In the genomic region with DNA sequence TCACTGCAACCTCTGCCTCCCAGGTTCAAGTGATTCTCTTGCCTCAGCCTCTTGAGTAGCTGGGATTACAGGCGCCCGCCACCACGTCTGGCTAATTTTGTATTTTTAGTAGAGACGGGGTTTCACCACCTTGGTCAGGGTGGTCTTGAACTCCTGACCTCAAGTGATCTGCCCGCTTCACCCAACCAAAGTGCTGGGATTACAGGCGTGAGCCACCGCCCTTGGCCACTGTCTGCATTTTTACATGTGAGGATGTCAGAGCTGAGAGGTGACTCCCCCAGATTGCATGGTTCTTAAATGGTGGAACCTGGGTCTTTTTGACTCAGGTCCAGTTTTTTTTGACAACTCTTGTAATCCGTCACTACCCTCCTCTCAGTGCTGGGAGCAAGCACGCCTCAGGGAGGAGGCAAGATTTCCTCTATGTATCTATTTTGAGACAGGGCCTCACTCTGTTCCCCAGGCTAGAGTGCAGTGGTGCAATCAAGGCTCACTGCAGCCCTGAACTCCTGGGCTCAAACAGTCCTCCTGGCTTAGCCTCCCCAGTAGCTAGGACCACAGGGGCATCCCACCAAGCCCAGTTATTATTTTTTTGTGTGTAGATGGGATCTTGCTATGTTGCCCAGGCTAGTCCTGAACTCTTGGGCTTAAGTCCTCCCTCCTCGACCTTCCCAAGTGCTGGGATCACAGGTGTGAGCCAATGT, we compare ENCODE assay signal across 1 cellular context.
TF ChIP-seq lines count a peak whose summit lies in the region.

No MANE protein-coding gene starts in this region.

TF ChIP-seq in GM12878, 131 proteins besides CTCF, POLR2A, EP300 and RAD21:
- no peak for TF ChIP-seq SMAD5 (IDR thresholded peaks at IDR 0.05; ENCODE audit: low read depth)
- TF ChIP-seq ZNF274 (IDR thresholded peaks at IDR 0.05; ENCODE audit: insufficient read depth, insufficient read length), result no peak
- no peak for TF ChIP-seq CHD4 (IDR thresholded peaks at IDR 0.05)
- TF ChIP-seq, protein P1, sequence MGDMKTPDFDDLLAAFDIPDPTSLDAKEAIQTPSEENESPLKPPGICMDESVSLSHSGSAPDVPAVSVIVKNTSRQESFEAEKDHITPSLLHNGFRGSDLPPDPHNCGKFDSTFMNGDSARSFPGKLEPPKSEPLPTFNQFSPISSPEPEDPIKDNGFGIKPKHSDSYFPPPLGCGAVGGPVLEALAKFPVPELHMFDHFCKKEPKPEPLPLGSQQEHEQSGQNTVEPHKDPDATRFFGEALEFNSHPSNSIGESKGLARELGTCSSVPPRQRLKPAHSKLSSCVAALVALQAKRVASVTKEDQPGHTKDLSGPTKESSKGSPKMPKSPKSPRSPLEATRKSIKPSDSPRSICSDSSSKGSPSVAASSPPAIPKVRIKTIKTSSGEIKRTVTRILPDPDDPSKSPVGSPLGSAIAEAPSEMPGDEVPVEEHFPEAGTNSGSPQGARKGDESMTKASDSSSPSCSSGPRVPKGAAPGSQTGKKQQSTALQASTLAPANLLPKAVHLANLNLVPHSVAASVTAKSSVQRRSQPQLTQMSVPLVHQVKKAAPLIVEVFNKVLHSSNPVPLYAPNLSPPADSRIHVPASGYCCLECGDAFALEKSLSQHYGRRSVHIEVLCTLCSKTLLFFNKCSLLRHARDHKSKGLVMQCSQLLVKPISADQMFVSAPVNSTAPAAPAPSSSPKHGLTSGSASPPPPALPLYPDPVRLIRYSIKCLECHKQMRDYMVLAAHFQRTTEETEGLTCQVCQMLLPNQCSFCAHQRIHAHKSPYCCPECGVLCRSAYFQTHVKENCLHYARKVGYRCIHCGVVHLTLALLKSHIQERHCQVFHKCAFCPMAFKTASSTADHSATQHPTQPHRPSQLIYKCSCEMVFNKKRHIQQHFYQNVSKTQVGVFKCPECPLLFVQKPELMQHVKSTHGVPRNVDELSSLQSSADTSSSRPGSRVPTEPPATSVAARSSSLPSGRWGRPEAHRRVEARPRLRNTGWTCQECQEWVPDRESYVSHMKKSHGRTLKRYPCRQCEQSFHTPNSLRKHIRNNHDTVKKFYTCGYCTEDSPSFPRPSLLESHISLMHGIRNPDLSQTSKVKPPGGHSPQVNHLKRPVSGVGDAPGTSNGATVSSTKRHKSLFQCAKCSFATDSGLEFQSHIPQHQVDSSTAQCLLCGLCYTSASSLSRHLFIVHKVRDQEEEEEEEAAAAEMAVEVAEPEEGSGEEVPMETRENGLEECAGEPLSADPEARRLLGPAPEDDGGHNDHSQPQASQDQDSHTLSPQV (IDR thresholded peaks at IDR 0.05), result no peak
- TF ChIP-seq, protein P2, sequence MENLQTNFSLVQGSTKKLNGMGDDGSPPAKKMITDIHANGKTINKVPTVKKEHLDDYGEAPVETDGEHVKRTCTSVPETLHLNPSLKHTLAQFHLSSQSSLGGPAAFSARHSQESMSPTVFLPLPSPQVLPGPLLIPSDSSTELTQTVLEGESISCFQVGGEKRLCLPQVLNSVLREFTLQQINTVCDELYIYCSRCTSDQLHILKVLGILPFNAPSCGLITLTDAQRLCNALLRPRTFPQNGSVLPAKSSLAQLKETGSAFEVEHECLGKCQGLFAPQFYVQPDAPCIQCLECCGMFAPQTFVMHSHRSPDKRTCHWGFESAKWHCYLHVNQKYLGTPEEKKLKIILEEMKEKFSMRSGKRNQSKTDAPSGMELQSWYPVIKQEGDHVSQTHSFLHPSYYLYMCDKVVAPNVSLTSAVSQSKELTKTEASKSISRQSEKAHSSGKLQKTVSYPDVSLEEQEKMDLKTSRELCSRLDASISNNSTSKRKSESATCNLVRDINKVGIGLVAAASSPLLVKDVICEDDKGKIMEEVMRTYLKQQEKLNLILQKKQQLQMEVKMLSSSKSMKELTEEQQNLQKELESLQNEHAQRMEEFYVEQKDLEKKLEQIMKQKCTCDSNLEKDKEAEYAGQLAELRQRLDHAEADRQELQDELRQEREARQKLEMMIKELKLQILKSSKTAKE (IDR thresholded peaks at IDR 0.05; ENCODE audit: low read depth, poor library complexity, severe bottlenecking), result no peak
- no peak for TF ChIP-seq EZH2 (IDR thresholded peaks at IDR 0.05; ENCODE audit: borderline replicate concordance, control insufficient read depth, low read depth, low read length)
- TF ChIP-seq, protein P3, sequence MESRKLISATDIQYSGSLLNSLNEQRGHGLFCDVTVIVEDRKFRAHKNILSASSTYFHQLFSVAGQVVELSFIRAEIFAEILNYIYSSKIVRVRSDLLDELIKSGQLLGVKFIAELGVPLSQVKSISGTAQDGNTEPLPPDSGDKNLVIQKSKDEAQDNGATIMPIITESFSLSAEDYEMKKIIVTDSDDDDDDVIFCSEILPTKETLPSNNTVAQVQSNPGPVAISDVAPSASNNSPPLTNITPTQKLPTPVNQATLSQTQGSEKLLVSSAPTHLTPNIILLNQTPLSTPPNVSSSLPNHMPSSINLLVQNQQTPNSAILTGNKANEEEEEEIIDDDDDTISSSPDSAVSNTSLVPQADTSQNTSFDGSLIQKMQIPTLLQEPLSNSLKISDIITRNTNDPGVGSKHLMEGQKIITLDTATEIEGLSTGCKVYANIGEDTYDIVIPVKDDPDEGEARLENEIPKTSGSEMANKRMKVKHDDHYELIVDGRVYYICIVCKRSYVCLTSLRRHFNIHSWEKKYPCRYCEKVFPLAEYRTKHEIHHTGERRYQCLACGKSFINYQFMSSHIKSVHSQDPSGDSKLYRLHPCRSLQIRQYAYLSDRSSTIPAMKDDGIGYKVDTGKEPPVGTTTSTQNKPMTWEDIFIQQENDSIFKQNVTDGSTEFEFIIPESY (IDR thresholded peaks at IDR 0.05), result no peak
